ENCODE assay signal across 8 cellular contexts in genomic region chr1:161159915-161160248, GRCh38. TPM values are rescaled to one million over a fixed set of nuclear protein-coding genes. Genes with fewer than 3 reads are reported as not detected.
A peak's percentile ranks its signal among the peaks of the same experiment; 100 is the strongest.
DNase-seq lines count a peak whose midpoint lies in the region; ATAC-seq and TF ChIP-seq lines count a peak whose summit lies in the region.

No MANE protein-coding gene starts in this region.

- H3K27me3 ChIP-seq in AG04450 (ENCODE audit: control insufficient read depth, insufficient read depth, low read length) (no peaks in the 10 kb centered on the region), HUES6 (ENCODE audit: control insufficient read depth, insufficient read depth, low read length) (no peaks in the 10 kb centered on the region), muscle layer of duodenum (ENCODE audit: low read depth, low read length) (no peaks in the 10 kb centered on the region)

- TF ChIP-seq CTCF in AG04450 (IDR thresholded peaks at IDR 0.05; ENCODE audit: low read depth, low read length) (no peak), chondrocyte (IDR thresholded peaks at IDR 0.05) (no peak)

- in situ Hi-C loops in ACHN (cut with HindIII; ENCODE audit: low pct_ligation_motif_present, low pct_unique_long_range_greater_than_20kb, low sequenced_read_pairs) = no loop called here

- H3K36me3 Mint-ChIP-seq in chondrocyte (ENCODE audit: low read depth) = peaks cover 14% of the 10 kb centered on the region

- no peaks in the 10 kb centered on the region for H3K9me3 Mint-ChIP-seq in chondrocyte (ENCODE audit: low read depth)

- CTCF ChIA-PET in AG04450 (lab: Charles Lee) = interaction anchor here (2.4 kb wide), 1 partner anchor 32 kb away, joined by 8 read pairs; no protein-coding TSS in a partner anchor

- peak overlapping the region; percentile 86 for H3K27ac Mint-ChIP-seq in chondrocyte (ENCODE audit: unreplicated experiment)

- H3K27me3 Mint-ChIP-seq in chondrocyte (ENCODE audit: low read depth) = no peaks in the 10 kb centered on the region

- H3K9me3 ChIP-seq in AG04450 (ENCODE audit: control insufficient read depth, insufficient read depth, low read length) (no peaks in the 10 kb centered on the region; the same call in 1 of the 2 replicates), HUES6 (ENCODE audit: control insufficient read depth, insufficient read depth, low read depth, low read length) (no peaks in the 10 kb centered on the region), muscle layer of duodenum (ENCODE audit: control insufficient read depth in 1 of 2, low read length in 2 of 2) (no peaks in the 10 kb centered on the region)

- H3K4me1 Mint-ChIP-seq in chondrocyte (ENCODE audit: low read depth) = peaks cover 39% of the 10 kb centered on the region

- DNase-seq in AG04450 (ENCODE audit: low read depth, low spot score) (no peak), chondrocyte (ENCODE audit: low spot score) (no peak), DMS153 treated with DMSO at 0.1 percent for 48 hours (lab: John Stamatoyannopoulos, UW; ENCODE audit: unreplicated experiment) (no peak), ACHN (no peak), GM03348 (ENCODE audit: low spot score) (no peak)

- no peak for ATAC-seq in GM19351 (IDR thresholded peaks at IDR 0.05; ENCODE audit: unreplicated experiment)

- H3K27ac ChIP-seq in AG04450 (ENCODE audit: low read depth, low read length) (peak overlapping the region; percentile 57), HUES6 (ENCODE audit: low read depth, low read length) (peak overlapping the region; percentile 84), muscle layer of duodenum (ENCODE audit: low read length) (peak overlapping the region; percentile 78)

- H3K36me3 ChIP-seq in HUES6 (ENCODE audit: control insufficient read depth, insufficient read depth, low read length) (peaks cover 48% of the 10 kb centered on the region), muscle layer of duodenum (ENCODE audit: control insufficient read depth in 1 of 2, insufficient read depth in 2 of 2, low read length in 2 of 2) (peaks cover 34 to 48% of the 10 kb centered on the region in 2 donors)

- POLR2A ChIA-PET in AG04450 (lab: Yijun Ruan, JAX) = interaction anchor here (1.0 kb wide), 1 partner anchor 27 kb away, joined by 4 read pairs; the partner anchor contains the start of gene DEDD

- H3K4me1 ChIP-seq in HUES6 (ENCODE audit: control insufficient read depth, insufficient read depth, low read length) (no peaks in the 10 kb centered on the region), muscle layer of duodenum (ENCODE audit: control insufficient read depth in 1 of 2, insufficient read depth in 2 of 2, low read length in 2 of 2) (peaks cover under 1 to 38% of the 10 kb centered on the region in 2 donors)

- H3K4me3 ChIP-seq in AG04450 (ENCODE audit: low read depth, low read length) (peak overlapping the region; percentile 88), HUES6 (ENCODE audit: low read depth, low read length) (peak overlapping the region; percentile 68), muscle layer of duodenum (ENCODE audit: low read depth in 1 of 2, low read length in 2 of 2) (peak overlapping the region; percentile 90 to 91)

- peak overlapping the region; percentile 77 for H3K9ac ChIP-seq in HUES6 (ENCODE audit: low read length)

- H3K4me3 Mint-ChIP-seq in chondrocyte (ENCODE audit: unreplicated experiment) = peak overlapping the region; percentile 79

RNA-seq across cellular contexts. Expression of gene USP21, which starts 0.6 kb away (rescaled TPM):
- polyA plus RNA-seq in AG04450 (2011; rRNA removed) = 15.4 and 16.2 TPM in 2 replicates
- 10.7 and 14.8 TPM in 2 replicates for polyA minus RNA-seq in AG04450 (2011; rRNA and poly(A)+ RNA removed)
- total RNA-seq in chondrocyte = 15.7 to 24.8 TPM (median 16.0 TPM) in 3 replicates

RNA-seq across cellular contexts. Expression of gene UFC1, which starts 6.1 kb away (rescaled TPM):
- 129 and 146 TPM in 2 replicates for polyA plus RNA-seq in AG04450 (2011; rRNA removed)
- 59.6 and 86.5 TPM in 2 replicates for polyA minus RNA-seq in AG04450 (2011; rRNA and poly(A)+ RNA removed)
- total RNA-seq in chondrocyte = 84.2 to 95.6 TPM (median 89.4 TPM) in 3 replicates

RNA-seq across cellular contexts. Expression of gene PPOX, which starts 6.3 kb away (rescaled TPM):
- polyA plus RNA-seq in AG04450 (2011; rRNA removed) = 9.7 and 9.8 TPM in 2 replicates
- polyA minus RNA-seq in AG04450 (2011; rRNA and poly(A)+ RNA removed) = 7.9 and 9.1 TPM in 2 replicates
- total RNA-seq in chondrocyte = 21.6 to 38.8 TPM (median 25.6 TPM) in 3 replicates

RNA-seq across cellular contexts. Expression of gene B4GALT3, which starts 17.4 kb away (rescaled TPM):
- polyA plus RNA-seq in AG04450 (2011; rRNA removed) = 21.8 and 24.7 TPM in 2 replicates
- polyA minus RNA-seq in AG04450 (2011; rRNA and poly(A)+ RNA removed) = 13.8 and 21.5 TPM in 2 replicates
- 22.4 to 23.7 TPM (median 23.0 TPM) in 3 replicates for total RNA-seq in chondrocyte

RNA-seq across cellular contexts. Expression of gene DEDD, which starts 27.4 kb away (rescaled TPM):
- polyA plus RNA-seq in AG04450 (2011; rRNA removed) = 34.9 and 38.0 TPM in 2 replicates
- polyA minus RNA-seq in AG04450 (2011; rRNA and poly(A)+ RNA removed) = 56.3 and 84.7 TPM in 2 replicates
- 34.7 to 38.3 TPM (median 36.7 TPM) in 3 replicates for total RNA-seq in chondrocyte
